Comparison of ENCODE assay signal across 26 cellular contexts in genomic region chr12:46360370-46360769, GRCh38. TPM values are rescaled to one million over a fixed set of nuclear protein-coding genes. Genes with fewer than 3 reads are reported as not detected.
DNase-seq lines count a peak whose midpoint lies in the region; ATAC-seq and TF ChIP-seq lines count a peak whose summit lies in the region.
"Had no signal": no experiment of that assay in that cellular context is flagged by ENCODE, and none has a peak within 500 bp of the region (broad histone marks: within the 10 kb centered on the region; RNA-seq: fewer than 3 reads in every experiment).

No MANE protein-coding gene starts in this region.

- H3K9me3 Mint-ChIP-seq in natural killer cell (no peaks in the 10 kb centered on the region), immature natural killer cell (no peaks in the 10 kb centered on the region)
- no peaks in the 10 kb centered on the region for H3K9me3 Mint-ChIP-seq in natural killer cell treated with Interleukin-12 subunit alpha and Interleukin-12 subunit beta and Interleukin-15 and Interleukin-18, amount 100 ng/mL, for 72 hours
- H3K9me3 Mint-ChIP-seq: CD4-positive, CD25-positive, alpha-beta regulatory T cell; mesothelial cell of epicardium; neural crest cell had no signal

- no peak overlapping the region for H3K4me3 ChIP-seq in RWPE2 (ENCODE audit: severe bottlenecking)
- H3K4me3 ChIP-seq: colonic mucosa, esophagus muscularis mucosa, gastroesophageal sphincter, left lung had no signal

- no peak for ATAC-seq in natural killer cell
- ATAC-seq in natural killer cell treated with Interleukin-12 subunit alpha and Interleukin-12 subunit beta and Interleukin-15 and Interleukin-18, amount 100 ng/mL, for 72 hours: no peak
- ATAC-seq in RWPE2 (ENCODE audit: low read depth): no peak
- ATAC-seq in HG03342 (IDR thresholded peaks at IDR 0.05; ENCODE audit: unreplicated experiment): no peak
- no peak for ATAC-seq in GM18873 (IDR thresholded peaks at IDR 0.05; ENCODE audit: low FRiP score, unreplicated experiment)
- ATAC-seq: gastroesophageal sphincter; left lung; sciatic nerve; stimulated activated naive CD8-positive, alpha-beta T cell treated with anti-CD3 and anti-CD28 coated beads, Interleukin-15, Interleukin-2, amounts not matched to agents 100 U/mL and 50 U/mL, for 24 hours; T-helper 17 cell had no signal

- peak overlapping the region; percentile 82 to 88 for H3K27ac Mint-ChIP-seq in natural killer cell
- H3K27ac Mint-ChIP-seq in natural killer cell treated with Interleukin-12 subunit alpha and Interleukin-12 subunit beta and Interleukin-15 and Interleukin-18, amount 100 ng/mL, for 72 hours: peak overlapping the region in 1 of 2 donors; percentile 85
- H3K27ac Mint-ChIP-seq in immature natural killer cell: peak overlapping the region; percentile 68 to 93 (median 85)
- H3K27ac Mint-ChIP-seq: T-helper 17 cell had no signal

- H3K36me3 ChIP-seq in RWPE2 (ENCODE audit: low read depth): peaks cover 70% of the 10 kb centered on the region

- no peaks in the 10 kb centered on the region for H3K9me3 ChIP-seq in RWPE2 (ENCODE audit: severe bottlenecking)
- H3K9me3 ChIP-seq: colonic mucosa, esophagus muscularis mucosa, gastroesophageal sphincter, left lung had no signal

- H3K27me3 Mint-ChIP-seq in natural killer cell (ENCODE audit: low read depth in 2 of 2): no peaks in the 10 kb centered on the region
- H3K27me3 Mint-ChIP-seq in natural killer cell treated with Interleukin-12 subunit alpha and Interleukin-12 subunit beta and Interleukin-15 and Interleukin-18, amount 100 ng/mL, for 72 hours: no peaks in the 10 kb centered on the region
- H3K27me3 Mint-ChIP-seq in immature natural killer cell (ENCODE audit: low read depth in 3 of 3): peaks cover 0 to 8% (median 0%) of the 10 kb centered on the region in 3 donors
- H3K27me3 Mint-ChIP-seq: activated CD4-positive, alpha-beta T cell treated with anti-CD3 and anti-CD28 coated beads for 36 hours; CD4-positive, CD25-positive, alpha-beta regulatory T cell; T-helper 17 cell had no signal

- intact Hi-C loops in natural killer cell (cut with micrococcal nuclease): no loop called here

- no peak for DNase-seq in natural killer cell
- DNase-seq in natural killer cell treated with Interleukin-12 subunit alpha and Interleukin-12 subunit beta and Interleukin-15 and Interleukin-18, amount 100 ng/mL, for 72 hours (ENCODE audit: low spot score): no peak
- no peak for DNase-seq in RWPE2 (ENCODE audit: low spot score)
- no peak for DNase-seq in immature natural killer cell
- no peak for DNase-seq in DMS79 treated with DMSO at 0.1 percent for 48 hours (lab: John Stamatoyannopoulos, UW)
- no peak for DNase-seq in H4 (ENCODE audit: low spot score)
- DNase-seq: activated CD4-positive, alpha-beta T cell treated with anti-CD3 and anti-CD28 coated beads for 36 hours; activated effector memory CD4-positive, alpha-beta T cell treated with Interleukin-2 at 50 U/mL for 16 hours; amygdala; colonic mucosa; hypothalamus; left lung; NCI-H146; NCI-H524; posterior cingulate gyrus; stimulated activated CD4-positive, alpha-beta T cell treated with anti-CD3 and anti-CD28 coated beads, Interleukin-15, amount 100 ng/mL, for 24 hours; stimulated activated naive CD8-positive, alpha-beta T cell treated with anti-CD3 and anti-CD28 coated beads, Interleukin-15, Interleukin-2, amounts not matched to agents 100 U/mL and 50 U/mL, for 24 hours; T-helper 17 cell had no signal

- H3K27me3 ChIP-seq in RWPE2 (ENCODE audit: insufficient read depth, poor library complexity, severe bottlenecking): no peaks in the 10 kb centered on the region
- H3K27me3 ChIP-seq: colonic mucosa, esophagus muscularis mucosa, gastroesophageal sphincter, left lung had no signal

- peaks cover 50% of the 10 kb centered on the region for H3K4me1 ChIP-seq in RWPE2 (ENCODE audit: insufficient read depth, poor library complexity, severe bottlenecking)
- H3K4me1 ChIP-seq: colonic mucosa had no signal

- H3K36me3 Mint-ChIP-seq in natural killer cell (peaks cover 45% of the 10 kb centered on the region), immature natural killer cell (peaks cover 43 to 60% (median 44%) of the 10 kb centered on the region in 3 donors)
- peaks cover 52% of the 10 kb centered on the region for H3K36me3 Mint-ChIP-seq in natural killer cell treated with Interleukin-12 subunit alpha and Interleukin-12 subunit beta and Interleukin-15 and Interleukin-18, amount 100 ng/mL, for 72 hours

- H3K27ac ChIP-seq in RWPE2 (ENCODE audit: poor library complexity, severe bottlenecking): peak overlapping the region; percentile 96
- H3K27ac ChIP-seq: colonic mucosa, esophagus muscularis mucosa, gastroesophageal sphincter, left lung had no signal

- H3K4me3 Mint-ChIP-seq in natural killer cell: no peak overlapping the region
- no peak overlapping the region for H3K4me3 Mint-ChIP-seq in natural killer cell treated with Interleukin-12 subunit alpha and Interleukin-12 subunit beta and Interleukin-15 and Interleukin-18, amount 100 ng/mL, for 72 hours
- no peak overlapping the region for H3K4me3 Mint-ChIP-seq in immature natural killer cell
- H3K4me3 Mint-ChIP-seq: activated CD4-positive, alpha-beta T cell treated with anti-CD3 and anti-CD28 coated beads for 36 hours; CD4-positive, CD25-positive, alpha-beta regulatory T cell; mesothelial cell of epicardium; neural crest cell; T-helper 17 cell had no signal

- peaks cover 51 to 65% of the 10 kb centered on the region in 2 donors for H3K4me1 Mint-ChIP-seq in natural killer cell
- peaks cover 28 to 47% of the 10 kb centered on the region in 2 donors for H3K4me1 Mint-ChIP-seq in natural killer cell treated with Interleukin-12 subunit alpha and Interleukin-12 subunit beta and Interleukin-15 and Interleukin-18, amount 100 ng/mL, for 72 hours (ENCODE audit: low read depth in 2 of 2)
- peaks cover 42 to 67% of the 10 kb centered on the region in 2 donors for H3K4me1 Mint-ChIP-seq in immature natural killer cell

- TF ChIP-seq CTCF in natural killer cell (IDR thresholded peaks at IDR 0.05): no peak
- no peak for TF ChIP-seq CTCF in RWPE2 (IDR thresholded peaks at IDR 0.05; ENCODE audit: poor library complexity, severe bottlenecking)

RNA-seq across cellular contexts. Expression of gene SLC38A2, which starts 12.2 kb away (rescaled TPM):
- 100 to 1,000 TPM; 131 to 241 (median 167) TPM for total RNA-seq in natural killer cell
- 100 to 1,000 TPM; 129 to 192 TPM for total RNA-seq in natural killer cell treated with Interleukin-12 subunit alpha and Interleukin-12 subunit beta and Interleukin-15 and Interleukin-18, amount 100 ng/mL, for 72 hours
- 100 to 1,000 TPM in 1 of 3 donors, 10 to 100 TPM in 2; 52.6 to 116 (median 92.7) TPM for polyA plus RNA-seq in immature natural killer cell
- total RNA-seq in H4 (2014; rRNA removed; shearing (Covaris generic)): 203 and 263 TPM in 2 replicates
